Comparison of ENCODE assay signal across 8 cellular contexts in genomic region chr2:190468354-190468753, GRCh38.
DNase-seq lines count a peak whose midpoint lies in the region; ATAC-seq, FAIRE-seq and TF ChIP-seq lines count a peak whose summit lies in the region.
"Not testable (repeated sequence)": the region's sequence is repeated elsewhere in the genome, so short reads cannot be mapped to it uniquely, and the experiment has no call there.

No MANE protein-coding gene starts in this region.

- H4K8ac ChIP-seq in IMR-90 (ENCODE audit: low read depth in 2 of 2, low read length in 2 of 2), result peak overlapping the region in 1 of 2 experiments; percentile 57; a peak in 2 of 4 replicates

- dilution Hi-C loops in IMR-90 (cut with HindIII; ENCODE audit: low sequenced_read_pairs, unreplicated experiment), result not testable (repeated sequence)

- peak overlapping the region; percentile 73 for H2BK5ac ChIP-seq in IMR-90 (ENCODE audit: low read depth, low read length, poor library complexity, severe bottlenecking)

- intact Hi-C loops in IMR-90 (cut with micrococcal nuclease) (loop anchor here (5.0 kb wide), 1 partner anchor 61 kb away; the partner anchor contains the start of gene MFSD6), sigmoid colon (cut with DNase I) (loop anchor here (2.0 to 5.0 kb wide), 2 partner anchors 60 to 179 kb away; partner anchors contain the start of genes MFSD6 and NAB1)
- intact Hi-C loops in transverse colon (cut with DNase I; ENCODE audit: low total_unique reads), result not testable (repeated sequence)

- peaks cover 41 to 62% (median 54%) of the 10 kb centered on the region in 4 donors for H3K4me1 Mint-ChIP-seq in CD4-positive, CD25-positive, alpha-beta regulatory T cell
- H3K4me1 Mint-ChIP-seq in T-cell, result peaks cover 57 to 64% (median 62%) of the 10 kb centered on the region in 3 donors
- H3K4me1 Mint-ChIP-seq in astrocyte (ENCODE audit: low read depth, unreplicated experiment), result not testable (repeated sequence)

- peak overlapping the region; percentile 5 for H3K4me2 ChIP-seq in IMR-90 (ENCODE audit: low read depth, low read length)
- H3K4me2 ChIP-seq in astrocyte (ENCODE audit: low read length), result not testable (repeated sequence)

- not testable (repeated sequence) for TF ChIP-seq EP300 in sigmoid colon (IDR thresholded peaks at IDR 0.05); transverse colon (IDR thresholded peaks at IDR 0.05; ENCODE audit: low read depth)

- H3K9ac ChIP-seq in IMR-90 (ENCODE audit: low read depth, low read length); astrocyte (ENCODE audit: low read length): not testable (repeated sequence)

- peak overlapping the region; percentile 26 for H4K5ac ChIP-seq in IMR-90 (ENCODE audit: low read depth, low read length)

- not testable (repeated sequence) for H3K27ac ChIP-seq in CD4-positive, CD25-positive, alpha-beta regulatory T cell (ENCODE audit: insufficient read depth, low read length, poor library complexity, severe bottlenecking)
- peak overlapping the region; percentile 98; the same call in 1 of the 2 replicates for H3K27ac ChIP-seq in IMR-90 (ENCODE audit: insufficient read depth, low read length)
- H3K27ac ChIP-seq in astrocyte (ENCODE audit: low read depth, low read length), result peak overlapping the region; percentile 33
- H3K27ac ChIP-seq in epithelial cell of prostate, result peak overlapping the region; percentile 69
- peak overlapping the region; percentile 59 to 80 for H3K27ac ChIP-seq in lung (ENCODE audit: low read depth in 1 of 2, low read length in 1 of 2)
- H3K27ac ChIP-seq in sigmoid colon, result peak overlapping the region; percentile 80 to 87 (median 86)
- H3K27ac ChIP-seq in transverse colon, result peak overlapping the region; percentile 76 to 85 (median 82)

- in situ Hi-C loops in IMR-90 (cut with MboI; ENCODE audit: low sequenced_read_pairs); transverse colon (cut with MboI; ENCODE audit: low pct_ligation_motif_present in 1 of 4, low pct_unique_long_range_greater_than_20kb in 1 of 4, low sequenced_read_pairs in 3 of 4): not testable (repeated sequence)

- TF ChIP-seq RAD21 in IMR-90 (IDR thresholded peaks at IDR 0.05; ENCODE audit: low read length), result not testable (repeated sequence)

- FAIRE-seq in astrocyte (lab: Jason Lieb, UNC), result not testable (repeated sequence)

- H2AK5ac ChIP-seq in IMR-90 (ENCODE audit: low read depth, low read length), result peak overlapping the region; percentile 47

- not testable (repeated sequence) for H3K79me1 ChIP-seq in IMR-90 (ENCODE audit: low read depth in 1 of 2, low read length in 2 of 2)

- TF ChIP-seq CTCF in IMR-90 (conservative IDR thresholded peaks at IDR 0.05; ENCODE audit: low read depth, low read length); astrocyte (IDR thresholded peaks at IDR 0.05; ENCODE audit: insufficient read depth, low read depth, low read length); lung (IDR thresholded peaks at IDR 0.05; ENCODE audit: control extremely low read depth, extremely low read depth); sigmoid colon (IDR thresholded peaks at IDR 0.05); transverse colon (IDR thresholded peaks at IDR 0.05): not testable (repeated sequence)

- not testable (repeated sequence) for BruUV-seq in IMR-90 (replicated peaks; lab: Mats Ljungman, UMichigan)

- not testable (repeated sequence) for H3K56ac ChIP-seq in IMR-90 (ENCODE audit: extremely low read depth, insufficient read depth, low read length)

- not testable (repeated sequence) for H3K27me3 Mint-ChIP-seq in CD4-positive, CD25-positive, alpha-beta regulatory T cell; T-cell; astrocyte (ENCODE audit: low read depth, unreplicated experiment)

- DNase-seq in CD4-positive, CD25-positive, alpha-beta regulatory T cell; IMR-90; T-cell; astrocyte (ENCODE audit: low read depth); epithelial cell of prostate (ENCODE audit: low read depth, low spot score); lung (ENCODE audit: low spot score); sigmoid colon; transverse colon: not testable (repeated sequence)

- H3K36me3 ChIP-seq in CD4-positive, CD25-positive, alpha-beta regulatory T cell (ENCODE audit: control insufficient read depth, insufficient read depth, low read length), result peaks cover 13% of the 10 kb centered on the region
- H3K36me3 ChIP-seq in IMR-90 (ENCODE audit: control insufficient read depth, insufficient read depth, low read length); astrocyte (ENCODE audit: insufficient read depth, low read length); lung (ENCODE audit: control insufficient read depth in 2 of 2, insufficient read depth in 2 of 2, low read length in 2 of 2); sigmoid colon; transverse colon: not testable (repeated sequence)

- H3K9me3 Mint-ChIP-seq in CD4-positive, CD25-positive, alpha-beta regulatory T cell; T-cell; astrocyte (ENCODE audit: unreplicated experiment): not testable (repeated sequence)

- peak overlapping the region; percentile 42; the same call in 1 of the 2 replicates for H2BK20ac ChIP-seq in IMR-90 (ENCODE audit: low read depth, low read length)

- no CpG with 5 or more reads among the region's 1 CpG for WGBS in IMR-90 (ENCODE audit: extremely low coverage in 2 of 2, insufficient read length in 1 of 2), 2 experiments
- 85 to 86% methylated on average over 1 of the region's 1 CpG for WGBS in lung, 2 donors
- WGBS in sigmoid colon, 2 donors, result 73 to 94% methylated on average over 1 of the region's 1 CpG
- WGBS in transverse colon (ENCODE audit: low coverage in 1 of 2), 2 donors, result 75% methylated on average over 1 of the region's 1 CpG; no CpG with 5 or more reads in 1 of the 2 donors

- peaks cover 20% of the 10 kb centered on the region for H3K4me1 ChIP-seq in CD4-positive, CD25-positive, alpha-beta regulatory T cell (ENCODE audit: control insufficient read depth, insufficient read depth, low read length, poor library complexity, severe bottlenecking)
- H3K4me1 ChIP-seq in IMR-90 (ENCODE audit: control insufficient read depth, insufficient read depth, low read length), result peaks cover 15% of the 10 kb centered on the region
- peaks cover 12% of the 10 kb centered on the region for H3K4me1 ChIP-seq in astrocyte (ENCODE audit: insufficient read depth, low read length)
- peaks cover 9 to 11% of the 10 kb centered on the region in 2 donors for H3K4me1 ChIP-seq in lung (ENCODE audit: control insufficient read depth in 2 of 2, insufficient read depth in 2 of 2, low read length in 2 of 2)
- H3K4me1 ChIP-seq in sigmoid colon, result peaks cover 0 to 43% (median 41%) of the 10 kb centered on the region in 4 donors
- H3K4me1 ChIP-seq in transverse colon, result peaks cover 37 to 63% (median 45%) of the 10 kb centered on the region in 4 donors

- H4K20me1 ChIP-seq in IMR-90 (ENCODE audit: insufficient read depth, low read length); astrocyte (ENCODE audit: insufficient read depth, low read length): not testable (repeated sequence)

- peak overlapping the region; percentile 75 for H4K91ac ChIP-seq in IMR-90 (ENCODE audit: insufficient read depth, low read depth, low read length)

- peak overlapping the region; percentile 62; the same call in 1 of the 2 replicates for H3K4ac ChIP-seq in IMR-90 (ENCODE audit: low read depth, low read length)

- H3K9me3 ChIP-seq in CD4-positive, CD25-positive, alpha-beta regulatory T cell (ENCODE audit: control insufficient read depth in 2 of 2, low read length in 2 of 2); IMR-90 (ENCODE audit: control insufficient read depth, insufficient read depth, low read length); astrocyte (ENCODE audit: insufficient read depth, low read depth, low read length); lung (ENCODE audit: control insufficient read depth in 2 of 2, insufficient read depth in 1 of 2, low read length in 1 of 2); sigmoid colon; transverse colon: not testable (repeated sequence)

- H2AFZ ChIP-seq in IMR-90 (replicated peaks; ENCODE audit: low read length, poor library complexity); astrocyte (ENCODE audit: low read depth, low read length): not testable (repeated sequence)

- peaks cover 34% of the 10 kb centered on the region for H3K36me3 Mint-ChIP-seq in CD4-positive, CD25-positive, alpha-beta regulatory T cell
- H3K36me3 Mint-ChIP-seq in T-cell, result peaks cover 44% of the 10 kb centered on the region
- H3K36me3 Mint-ChIP-seq in astrocyte (ENCODE audit: low read depth, unreplicated experiment), result not testable (repeated sequence)

- not testable (repeated sequence) for H2AK9ac ChIP-seq in IMR-90 (replicated peaks; ENCODE audit: low read depth, low read length, poor library complexity)

- H3K27ac Mint-ChIP-seq in CD4-positive, CD25-positive, alpha-beta regulatory T cell, result peak overlapping the region in 2 of 3 donors; percentile 32 to 80
- H3K27ac Mint-ChIP-seq in T-cell (peak overlapping the region; percentile 66 to 67), astrocyte (ENCODE audit: unreplicated experiment) (peak overlapping the region; percentile 36)

- H3K14ac ChIP-seq in IMR-90 (replicated peaks; ENCODE audit: low read depth, low read length), result peak overlapping the region; percentile 34; the same call in 1 of the 2 replicates

- H3K27me3 ChIP-seq in CD4-positive, CD25-positive, alpha-beta regulatory T cell (ENCODE audit: control insufficient read depth, insufficient read depth, low read length); IMR-90 (ENCODE audit: control insufficient read depth, insufficient read depth, low read length); astrocyte (ENCODE audit: insufficient read depth, low read length); lung (ENCODE audit: control insufficient read depth, insufficient read depth); sigmoid colon; transverse colon: not testable (repeated sequence)

- TF ChIP-seq POLR2A in IMR-90 (IDR thresholded peaks at IDR 0.05; ENCODE audit: low read depth, low read length); sigmoid colon (IDR thresholded peaks at IDR 0.05); transverse colon (IDR thresholded peaks at IDR 0.05): not testable (repeated sequence)

- H3K79me2 ChIP-seq in astrocyte (ENCODE audit: insufficient read depth, low read length), result not testable (repeated sequence)

- H3K4me3 Mint-ChIP-seq in CD4-positive, CD25-positive, alpha-beta regulatory T cell, result peak overlapping the region in 1 of 4 donors; percentile 13
- H3K4me3 Mint-ChIP-seq in T-cell, result peak overlapping the region in 1 of 3 donors; percentile 2
- not testable (repeated sequence) for H3K4me3 Mint-ChIP-seq in astrocyte (ENCODE audit: unreplicated experiment)

- H3K23ac ChIP-seq in IMR-90 (ENCODE audit: low read depth, low read length), result not testable (repeated sequence)

- peak overlapping the region; percentile 65 for H2BK120ac ChIP-seq in IMR-90 (ENCODE audit: low read depth, low read length)

- CTCF ChIA-PET in IMR-90 (lab: Yijun Ruan, JAX) (interaction anchor here (0.5 to 0.6 kb wide), 2 partner anchors 65 to 381 kb away, joined by 3 read pairs; no protein-coding TSS in a partner anchor), T-cell (lab: Charles Lee) (interaction anchor here in 1 of 2 donors (0.7 kb wide), 2 partner anchors 270 to 811 kb away, joined by 5 read pairs; no protein-coding TSS in a partner anchor)

- H3K18ac ChIP-seq in IMR-90 (ENCODE audit: low read depth, low read length), result peak overlapping the region; percentile 82

- H2BK15ac ChIP-seq in IMR-90 (ENCODE audit: low read depth, low read length), result not testable (repeated sequence)

- not testable (repeated sequence) for ATAC-seq in CD4-positive, CD25-positive, alpha-beta regulatory T cell (ENCODE audit: low read depth in 2 of 2); T-cell (replicated peaks in 1 of 4); lung (ENCODE audit: insufficient read depth, low FRiP score)
- peak; percentile 8 for ATAC-seq in IMR-90 (ENCODE audit: low read depth)

- POLR2A ChIA-PET in IMR-90 (lab: Charles Lee; ENCODE audit: unreplicated experiment), result not testable (repeated sequence)
- POLR2A ChIA-PET in T-cell (lab: Charles Lee), result interaction anchor here in 1 of 2 donors (0.6 kb wide), 1 partner anchor 155 kb away, joined by 6 read pairs; no protein-coding TSS in a partner anchor

- H3K4me3 ChIP-seq in CD4-positive, CD25-positive, alpha-beta regulatory T cell (ENCODE audit: low read depth, low read length); IMR-90 (ENCODE audit: insufficient read depth, low read depth, low read length); astrocyte (ENCODE audit: insufficient read depth, low read depth, low read length); lung; sigmoid colon; transverse colon: not testable (repeated sequence)

- peaks cover 11% of the 10 kb centered on the region for H3K9me1 ChIP-seq in IMR-90 (ENCODE audit: insufficient read depth, low read length)
